8 cellular contexts compared by ENCODE assay signal in the genomic region with DNA sequence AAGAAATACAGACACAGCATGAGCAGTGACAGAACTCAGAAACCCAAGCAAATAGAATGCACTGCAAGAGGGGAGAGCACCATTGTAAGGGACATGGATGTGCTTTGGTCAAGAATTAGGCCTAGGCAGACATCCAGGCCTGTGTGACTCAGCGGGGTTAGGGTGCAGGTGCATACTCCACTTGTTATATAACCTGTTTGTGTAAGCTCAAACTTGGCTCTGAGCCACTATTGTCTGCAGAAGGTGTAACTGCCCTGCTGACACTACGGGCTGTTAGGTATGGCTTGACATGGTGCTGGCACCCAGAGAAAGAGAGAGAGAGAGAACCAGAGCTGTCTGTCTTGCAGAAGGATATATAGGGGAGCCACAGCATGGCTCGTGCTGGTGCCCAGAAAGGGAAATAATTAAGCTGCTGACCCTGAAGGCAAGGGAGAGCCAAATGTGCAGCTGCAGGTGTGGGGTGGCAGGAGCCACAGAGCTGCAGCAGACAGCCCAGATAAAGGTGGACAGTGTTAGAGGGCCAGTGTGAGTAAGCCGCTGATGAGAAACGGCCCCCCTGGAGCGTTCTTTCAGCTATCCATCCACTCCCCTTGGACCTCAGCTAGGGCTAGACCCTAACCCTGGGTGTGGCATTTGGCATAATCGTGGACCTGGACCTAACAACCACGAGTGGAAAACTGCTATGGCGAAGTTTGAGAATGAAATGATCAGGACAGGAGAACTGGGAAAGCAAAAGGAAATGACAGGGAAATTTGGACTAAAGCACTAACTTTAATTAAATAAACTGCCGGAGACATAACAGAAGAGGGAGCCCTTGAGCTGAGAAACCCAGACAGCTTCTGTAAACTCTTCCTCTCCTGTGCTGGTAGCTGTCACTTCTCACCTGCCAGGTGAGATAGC.
DNase-seq lines count a peak whose midpoint lies in the region; ATAC-seq and TF ChIP-seq lines count a peak whose summit lies in the region.

No MANE protein-coding gene starts in this region.

- no peaks in the 10 kb centered on the region for H3K4me1 ChIP-seq in A673 (ENCODE audit: insufficient read depth, low read length, poor library complexity, severe bottlenecking)

- H3K36me3 ChIP-seq in A673 (ENCODE audit: insufficient read depth, low read length, poor library complexity, severe bottlenecking) = no peaks in the 10 kb centered on the region

- no TSS peak for BruUV-seq in A673 (replicated peaks; lab: Mats Ljungman, UMichigan)

- no peak overlapping the region for H3K27ac Mint-ChIP-seq in brain
- no peak overlapping the region for H3K27ac Mint-ChIP-seq in activated naive CD8-positive, alpha-beta T cell treated with anti-CD3 and anti-CD28 coated beads for 36 hours

- no peaks in the 10 kb centered on the region for H3K27me3 ChIP-seq in A673 (replicated peaks; ENCODE audit: insufficient read depth, low read depth, low read length, poor library complexity)

- peaks cover 5 to 8% (median 7%) of the 10 kb centered on the region in 5 experiments for H3K9me3 Mint-ChIP-seq in brain
- H3K9me3 Mint-ChIP-seq in activated naive CD8-positive, alpha-beta T cell treated with anti-CD3 and anti-CD28 coated beads for 36 hours = peaks cover 4% of the 10 kb centered on the region

- no peaks in the 10 kb centered on the region for H3K36me3 Mint-ChIP-seq in brain
- no peaks in the 10 kb centered on the region for H3K36me3 Mint-ChIP-seq in activated naive CD8-positive, alpha-beta T cell treated with anti-CD3 and anti-CD28 coated beads for 36 hours

- POLR2A ChIA-PET in A673 (lab: Charles Lee; ENCODE audit: low non-redundant PET) = no interaction called here

- TF ChIP-seq CTCF in A673 (conservative IDR thresholded peaks at IDR 0.05; ENCODE audit: low read depth, low read length) = peak; percentile 58
- peak; percentile 84 to 86 for TF ChIP-seq CTCF in brain (conservative IDR thresholded peaks at IDR 0.05)

- no peak overlapping the region for H3K27ac ChIP-seq in A673 (ENCODE audit: low read depth, low read length, poor library complexity, severe bottlenecking)

- H3K4me1 Mint-ChIP-seq in brain = peaks cover 6% of the 10 kb centered on the region
- H3K4me1 Mint-ChIP-seq in activated naive CD8-positive, alpha-beta T cell treated with anti-CD3 and anti-CD28 coated beads for 36 hours = no peaks in the 10 kb centered on the region

- H3K27me3 Mint-ChIP-seq in brain = peaks cover 4% of the 10 kb centered on the region
- H3K27me3 Mint-ChIP-seq in activated naive CD8-positive, alpha-beta T cell treated with anti-CD3 and anti-CD28 coated beads for 36 hours = no peaks in the 10 kb centered on the region

- ATAC-seq in GM18498 (IDR thresholded peaks at IDR 0.05; ENCODE audit: unreplicated experiment) (peak; percentile 67), HG03175 (IDR thresholded peaks at IDR 0.05; ENCODE audit: unreplicated experiment) (peak; percentile 60)

- no peaks in the 10 kb centered on the region for H3K9me3 ChIP-seq in A673 (ENCODE audit: low read depth, low read length, poor library complexity, severe bottlenecking)

- DNase-seq in A673 (ENCODE audit: low spot score) = peak; percentile 28
- DNase-seq in NCI-H226 = peak; percentile 24
- peak; percentile 63 for DNase-seq in kidney glomerular epithelial cell (lab: John Stamatoyannopoulos, UW)
- DNase-seq in activated naive CD8-positive, alpha-beta T cell treated with anti-CD3 and anti-CD28 coated beads for 36 hours = no peak
- no peak for DNase-seq in middle frontal gyrus (ENCODE audit: extremely low spot score, low spot score)

- H3K4me3 Mint-ChIP-seq in brain = no peak overlapping the region
- no peak overlapping the region for H3K4me3 Mint-ChIP-seq in activated naive CD8-positive, alpha-beta T cell treated with anti-CD3 and anti-CD28 coated beads for 36 hours

- CTCF ChIA-PET in A673 (lab: Charles Lee) = no interaction called here

- intact Hi-C loops in A673 (cut with micrococcal nuclease; ENCODE audit: unreplicated experiment) = loop anchor here (5.0 kb wide), 1 partner anchor 1279 kb away; no protein-coding TSS in a partner anchor

- H3K4me3 ChIP-seq in A673 (ENCODE audit: low read depth, low read length, poor library complexity, severe bottlenecking) = no peak overlapping the region

Comparison
In these comparisons a context has a peak if more than half of its experiments do, and no peak if none do; other contexts are left out.
1. DNase-seq: peak in A673 (single experiment), NCI-H226 (single experiment) and kidney glomerular epithelial cell (single experiment); none in activated naive CD8-positive, alpha-beta T cell treated with anti-CD3 and anti-CD28 coated beads for 36 hours (single experiment) and middle frontal gyrus (single experiment).